ENCODE assay signal across 10 cellular contexts in genomic region chr5:134113572-134113907, GRCh38. TPM values are rescaled to one million over a fixed set of nuclear protein-coding genes. Genes with fewer than 3 reads are reported as not detected.
DNase-seq lines count a peak whose midpoint lies in the region; ATAC-seq and TF ChIP-seq lines count a peak whose summit lies in the region.
"Had no signal": no experiment of that assay in that cellular context is flagged by ENCODE, and none has a peak within 500 bp of the region (broad histone marks: within the 10 kb centered on the region; RNA-seq: fewer than 3 reads in every experiment).

No MANE protein-coding gene starts in this region.

- no peaks in the 10 kb centered on the region for H3K36me3 ChIP-seq in ascending aorta
- H3K36me3 ChIP-seq in muscle layer of colon (ENCODE audit: insufficient read depth, low read length) = no peaks in the 10 kb centered on the region
- H3K36me3 ChIP-seq in thoracic aorta = no peaks in the 10 kb centered on the region

- H3K4me1 ChIP-seq in ascending aorta = peaks cover 0 to 14% of the 10 kb centered on the region in 2 donors
- peaks cover 12% of the 10 kb centered on the region for H3K4me1 ChIP-seq in muscle layer of colon (ENCODE audit: insufficient read depth, low read length)
- H3K4me1 ChIP-seq in thoracic aorta (ENCODE audit: control insufficient read depth in 1 of 2, low read depth in 2 of 2) = peaks cover 6 to 16% of the 10 kb centered on the region in 2 donors

- no peaks in the 10 kb centered on the region for H3K9me3 ChIP-seq in ascending aorta
- H3K9me3 ChIP-seq in muscle layer of colon (ENCODE audit: low read length) = no peaks in the 10 kb centered on the region
- H3K9me3 ChIP-seq in thoracic aorta = no peaks in the 10 kb centered on the region

- intact Hi-C loops in ascending aorta (cut with DNase I) = no loop called here

- no peak overlapping the region for H3K9ac ChIP-seq in muscle layer of colon (ENCODE audit: low read length)

- DNase-seq in activated CD8-positive, alpha-beta memory T cell treated with anti-CD3 and anti-CD28 coated beads, Interleukin-2, amount 50 U/mL, for 48 hours = peak; percentile 74
- DNase-seq in activated CD8-positive, alpha-beta memory T cell treated with anti-CD3 and anti-CD28 coated beads, Interleukin-2, amount 50 U/mL, for 4 hours = no peak
- no peak for DNase-seq in ascending aorta (ENCODE audit: low spot score in 2 of 2)
- DNase-seq in thoracic aorta (ENCODE audit: low spot score) = no peak
- DNase-seq in NCI-H1694 (lab: John Stamatoyannopoulos, UW) = no peak
- DNase-seq in NCI-H1092 (lab: John Stamatoyannopoulos, UW) = no peak
- no peak for DNase-seq in NCI-H82 (lab: John Stamatoyannopoulos, UW)
- DNase-seq: activated effector memory CD4-positive, alpha-beta T cell treated with Interleukin-2 at 50 U/mL for 16 hours; AML-193 had no signal

- H3K27ac ChIP-seq in ascending aorta (no peak overlapping the region), muscle layer of colon (ENCODE audit: low read depth, low read length) (no peak overlapping the region), thoracic aorta (no peak overlapping the region)

- TF ChIP-seq CTCF in ascending aorta (IDR thresholded peaks at IDR 0.05) = no peak
- no peak for TF ChIP-seq CTCF in thoracic aorta (IDR thresholded peaks at IDR 0.05)

- H3K27me3 ChIP-seq in ascending aorta = no peaks in the 10 kb centered on the region
- peaks cover 12 to 34% of the 10 kb centered on the region in 2 donors for H3K27me3 ChIP-seq in muscle layer of colon (ENCODE audit: control insufficient read depth in 1 of 2, insufficient read depth in 2 of 2, low read length in 2 of 2)
- H3K27me3 ChIP-seq in thoracic aorta (replicated peaks; ENCODE audit: insufficient read depth) = no peaks in the 10 kb centered on the region

- no peak for ATAC-seq in thoracic aorta (ENCODE audit: insufficient number of reproducible peaks, low FRiP score, low read depth)

- peak overlapping the region; percentile 58 to 64 for H3K4me3 ChIP-seq in ascending aorta
- H3K4me3 ChIP-seq in muscle layer of colon (ENCODE audit: low read depth in 1 of 2, low read length in 2 of 2) = peak overlapping the region; percentile 61 to 77
- peak overlapping the region; percentile 81 for H3K4me3 ChIP-seq in thoracic aorta

RNA-seq across cellular contexts. Expression of gene TCF7, which starts 0.9 kb away (rescaled TPM):
- total RNA-seq in ascending aorta = 12.1 TPM
- 1 to 10 TPM in 1 of 2 donors, under 1 TPM in 1; 0.54 to 2.1 TPM for total RNA-seq in thoracic aorta
